In genomic region chrX:103962411-103963278, GRCh38 we compare ENCODE assay signal across 8 cellular contexts. TPM values are rescaled to one million over a fixed set of nuclear protein-coding genes. Genes with fewer than 3 reads are reported as not detected.
DNase-seq lines count a peak whose midpoint lies in the region; ATAC-seq and TF ChIP-seq lines count a peak whose summit lies in the region.
"Not testable (repeated sequence)": the region's sequence is repeated elsewhere in the genome, so short reads cannot be mapped to it uniquely, and the experiment has no call there.

Gene TMSB15B (plus strand): TSS chrX:103962627.

- peak; percentile 98 for ATAC-seq in GM18517 (IDR thresholded peaks at IDR 0.05; ENCODE audit: unreplicated experiment)
- peak; percentile 98 for ATAC-seq in GM21381 (IDR thresholded peaks at IDR 0.05; ENCODE audit: unreplicated experiment)
- ATAC-seq in HG02763 (IDR thresholded peaks at IDR 0.05; ENCODE audit: unreplicated experiment), result peak; percentile 95
- peak; percentile 98 for ATAC-seq in HG03280 (IDR thresholded peaks at IDR 0.05; ENCODE audit: unreplicated experiment)
- peak; percentile 98 for ATAC-seq in left lung
- peak; percentile 98 for ATAC-seq in stimulated activated naive CD8-positive, alpha-beta T cell treated with anti-CD3 and anti-CD28 coated beads, Interleukin-15, Interleukin-2, amounts not matched to agents 100 U/mL and 50 U/mL, for 24 hours

- H3K4me1 Mint-ChIP-seq in chondrocyte (ENCODE audit: low read depth), result not testable (repeated sequence)

- H3K36me3 Mint-ChIP-seq in chondrocyte (ENCODE audit: low read depth), result not testable (repeated sequence)

- not testable (repeated sequence) for H3K27ac Mint-ChIP-seq in chondrocyte (ENCODE audit: unreplicated experiment)

- H3K27ac ChIP-seq in SJSA1, left lung: not testable (repeated sequence)

- H3K4me3 ChIP-seq in SJSA1, left lung: not testable (repeated sequence)

- not testable (repeated sequence) for H3K4me3 Mint-ChIP-seq in chondrocyte (ENCODE audit: unreplicated experiment)

- TF ChIP-seq CTCF in chondrocyte (IDR thresholded peaks at IDR 0.05); left lung (IDR thresholded peaks at IDR 0.05): not testable (repeated sequence)

- intact Hi-C loops in left lung (cut with DNase I), result not testable (repeated sequence)

- DNase-seq in SJSA1 (ENCODE audit: low read depth in 1 of 2, low spot score in 2 of 2); chondrocyte (ENCODE audit: low spot score); left lung; stimulated activated naive CD8-positive, alpha-beta T cell treated with anti-CD3 and anti-CD28 coated beads, Interleukin-15, Interleukin-2, amounts not matched to agents 100 U/mL and 50 U/mL, for 24 hours: not testable (repeated sequence)

- not testable (repeated sequence) for H3K9me3 ChIP-seq in SJSA1 (replicated peaks); left lung

- not testable (repeated sequence) for H3K27me3 ChIP-seq in SJSA1 (replicated peaks); left lung

- H3K36me3 ChIP-seq in SJSA1, left lung: not testable (repeated sequence)

- not testable (repeated sequence) for H3K4me1 ChIP-seq in SJSA1 (replicated peaks); left lung

- not testable (repeated sequence) for H3K9me3 Mint-ChIP-seq in chondrocyte (ENCODE audit: low read depth)

- not testable (repeated sequence) for H3K27me3 Mint-ChIP-seq in chondrocyte (ENCODE audit: low read depth)

RNA-seq across cellular contexts. Expression of gene TMSB15B, which starts in this region (rescaled TPM):
- total RNA-seq in SJSA1 (2014; rRNA removed; shearing (Covaris generic)), result 3.5 and 23.2 TPM in 2 replicates
- total RNA-seq in chondrocyte (6.8 to 12.5 TPM (median 9.7 TPM) in 3 replicates), left lung (1 to 10 TPM; 1.3 to 5.1 TPM)
